In genomic region chr7:99409192-99409572, GRCh38 we compare ENCODE assay signal across 1 cellular context.
TF ChIP-seq lines count a peak whose summit lies in the region.

No MANE protein-coding gene starts in this region.

TF ChIP-seq in K562, 482 proteins besides CTCF, POLR2A, EP300 and RAD21 (continued from another document and continues in another):
- TF ChIP-seq ZNF407 (IDR thresholded peaks at IDR 0.05; ENCODE audit: low read depth): peak; percentile 46; the same call in 1 of the 2 replicates
- TF ChIP-seq BMI1 (IDR thresholded peaks at IDR 0.05; ENCODE audit: low read length): no peak
- no peak for TF ChIP-seq PHB (CRISPR knock-in tag; IDR thresholded peaks at IDR 0.05)
- peak; percentile 28 for TF ChIP-seq MTA2 (IDR thresholded peaks at IDR 0.05; ENCODE audit: low read depth)
- no peak for TF ChIP-seq ZSCAN32 (CRISPR knock-in tag; IDR thresholded peaks at IDR 0.05)
- TF ChIP-seq NFRKB (IDR thresholded peaks at IDR 0.05; ENCODE audit: low read depth): peak; percentile 67; the same call in 1 of the 2 replicates
- no peak for TF ChIP-seq EHMT2 (IDR thresholded peaks at IDR 0.05)
- no peak for TF ChIP-seq POLR2AphosphoS5 (IDR thresholded peaks at IDR 0.05; ENCODE audit: control insufficient read depth, insufficient read depth, low read depth, low read length)
- TF ChIP-seq, protein P1, sequence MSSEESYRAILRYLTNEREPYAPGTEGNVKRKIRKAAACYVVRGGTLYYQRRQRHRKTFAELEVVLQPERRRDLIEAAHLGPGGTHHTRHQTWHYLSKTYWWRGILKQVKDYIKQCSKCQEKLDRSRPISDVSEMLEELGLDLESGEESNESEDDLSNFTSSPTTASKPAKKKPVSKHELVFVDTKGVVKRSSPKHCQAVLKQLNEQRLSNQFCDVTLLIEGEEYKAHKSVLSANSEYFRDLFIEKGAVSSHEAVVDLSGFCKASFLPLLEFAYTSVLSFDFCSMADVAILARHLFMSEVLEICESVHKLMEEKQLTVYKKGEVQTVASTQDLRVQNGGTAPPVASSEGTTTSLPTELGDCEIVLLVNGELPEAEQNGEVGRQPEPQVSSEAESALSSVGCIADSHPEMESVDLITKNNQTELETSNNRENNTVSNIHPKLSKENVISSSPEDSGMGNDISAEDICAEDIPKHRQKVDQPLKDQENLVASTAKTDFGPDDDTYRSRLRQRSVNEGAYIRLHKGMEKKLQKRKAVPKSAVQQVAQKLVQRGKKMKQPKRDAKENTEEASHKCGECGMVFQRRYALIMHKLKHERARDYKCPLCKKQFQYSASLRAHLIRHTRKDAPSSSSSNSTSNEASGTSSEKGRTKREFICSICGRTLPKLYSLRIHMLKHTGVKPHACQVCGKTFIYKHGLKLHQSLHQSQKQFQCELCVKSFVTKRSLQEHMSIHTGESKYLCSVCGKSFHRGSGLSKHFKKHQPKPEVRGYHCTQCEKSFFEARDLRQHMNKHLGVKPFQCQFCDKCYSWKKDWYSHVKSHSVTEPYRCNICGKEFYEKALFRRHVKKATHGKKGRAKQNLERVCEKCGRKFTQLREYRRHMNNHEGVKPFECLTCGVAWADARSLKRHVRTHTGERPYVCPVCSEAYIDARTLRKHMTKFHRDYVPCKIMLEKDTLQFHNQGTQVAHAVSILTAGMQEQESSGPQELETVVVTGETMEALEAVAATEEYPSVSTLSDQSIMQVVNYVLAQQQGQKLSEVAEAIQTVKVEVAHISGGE (CRISPR knock-in tag; IDR thresholded peaks at IDR 0.05): no peak
- no peak for TF ChIP-seq PPARD (CRISPR knock-in tag; IDR thresholded peaks at IDR 0.05)
- no peak for TF ChIP-seq ZNF175 (CRISPR knock-in tag; IDR thresholded peaks at IDR 0.05; ENCODE audit: low read depth)
- no peak for TF ChIP-seq MECOM (CRISPR knock-in tag; IDR thresholded peaks at IDR 0.05)
- TF ChIP-seq ZBTB2 (IDR thresholded peaks at IDR 0.05): 0 out of 2 replicates have a peak, but pooled peaks have one; percentile 50
- TF ChIP-seq SRSF3 (IDR thresholded peaks at IDR 0.05; ENCODE audit: insufficient read depth, low read length): no peak
- TF ChIP-seq ZNF316 (IDR thresholded peaks at IDR 0.05): peak; percentile 26; the same call in 1 of the 2 replicates
- TF ChIP-seq SREBF2 (CRISPR knock-in tag; IDR thresholded peaks at IDR 0.05): no peak
- TF ChIP-seq MYNN (IDR thresholded peaks at IDR 0.05): no peak
- no peak for TF ChIP-seq MYNN (CRISPR knock-in tag; IDR thresholded peaks at IDR 0.05)
- TF ChIP-seq ZNF23 (CRISPR knock-in tag; IDR thresholded peaks at IDR 0.05): no peak
- no peak for TF ChIP-seq JUND (IDR thresholded peaks at IDR 0.05; ENCODE audit: borderline replicate concordance, low read depth, low read length)
- TF ChIP-seq JUND (tag; IDR thresholded peaks at IDR 0.05; ENCODE audit: borderline replicate concordance, low read depth, low read length): no peak
- no peak for TF ChIP-seq CEBPB (tag; IDR thresholded peaks at IDR 0.05)
- no peak for TF ChIP-seq NFYB (IDR thresholded peaks at IDR 0.05; ENCODE audit: extremely low read depth, insufficient read length)
- TF ChIP-seq, protein P2, sequence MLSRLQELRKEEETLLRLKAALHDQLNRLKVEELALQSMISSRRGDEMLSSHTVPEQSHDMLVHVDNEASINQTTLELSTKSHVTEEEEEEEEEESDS (CRISPR knock-in tag; IDR thresholded peaks at IDR 0.05): no peak
- no peak for TF ChIP-seq KDM2B (CRISPR knock-in tag; IDR thresholded peaks at IDR 0.05)
- no peak for TF ChIP-seq SRF (CRISPR knock-in tag; IDR thresholded peaks at IDR 0.05)
- TF ChIP-seq, protein P3, sequence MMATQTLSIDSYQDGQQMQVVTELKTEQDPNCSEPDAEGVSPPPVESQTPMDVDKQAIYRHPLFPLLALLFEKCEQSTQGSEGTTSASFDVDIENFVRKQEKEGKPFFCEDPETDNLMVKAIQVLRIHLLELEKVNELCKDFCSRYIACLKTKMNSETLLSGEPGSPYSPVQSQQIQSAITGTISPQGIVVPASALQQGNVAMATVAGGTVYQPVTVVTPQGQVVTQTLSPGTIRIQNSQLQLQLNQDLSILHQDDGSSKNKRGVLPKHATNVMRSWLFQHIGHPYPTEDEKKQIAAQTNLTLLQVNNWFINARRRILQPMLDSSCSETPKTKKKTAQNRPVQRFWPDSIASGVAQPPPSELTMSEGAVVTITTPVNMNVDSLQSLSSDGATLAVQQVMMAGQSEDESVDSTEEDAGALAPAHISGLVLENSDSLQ (IDR thresholded peaks at IDR 0.05): no peak
- TF ChIP-seq ZNF561 (CRISPR knock-in tag; conservative IDR thresholded peaks at IDR 0.05): no peak
- peak; percentile 42 to 63; a peak in 2 of 4 replicates for TF ChIP-seq SIN3A (IDR thresholded peaks at IDR 0.05; ENCODE audit: borderline replicate concordance in 2 of 2, control insufficient read depth in 1 of 2, low read depth in 2 of 2, low read length in 2 of 2)
- TF ChIP-seq KLF16 (IDR thresholded peaks at IDR 0.05): no peak
- TF ChIP-seq ZFP91 (CRISPR knock-in tag; IDR thresholded peaks at IDR 0.05): no peak
- no peak for TF ChIP-seq ZNF764 (CRISPR knock-in tag; IDR thresholded peaks at IDR 0.05; ENCODE audit: low read depth)
- TF ChIP-seq POLR2G (IDR thresholded peaks at IDR 0.05; ENCODE audit: low read depth, low read length): no peak
- TF ChIP-seq, protein P4, sequence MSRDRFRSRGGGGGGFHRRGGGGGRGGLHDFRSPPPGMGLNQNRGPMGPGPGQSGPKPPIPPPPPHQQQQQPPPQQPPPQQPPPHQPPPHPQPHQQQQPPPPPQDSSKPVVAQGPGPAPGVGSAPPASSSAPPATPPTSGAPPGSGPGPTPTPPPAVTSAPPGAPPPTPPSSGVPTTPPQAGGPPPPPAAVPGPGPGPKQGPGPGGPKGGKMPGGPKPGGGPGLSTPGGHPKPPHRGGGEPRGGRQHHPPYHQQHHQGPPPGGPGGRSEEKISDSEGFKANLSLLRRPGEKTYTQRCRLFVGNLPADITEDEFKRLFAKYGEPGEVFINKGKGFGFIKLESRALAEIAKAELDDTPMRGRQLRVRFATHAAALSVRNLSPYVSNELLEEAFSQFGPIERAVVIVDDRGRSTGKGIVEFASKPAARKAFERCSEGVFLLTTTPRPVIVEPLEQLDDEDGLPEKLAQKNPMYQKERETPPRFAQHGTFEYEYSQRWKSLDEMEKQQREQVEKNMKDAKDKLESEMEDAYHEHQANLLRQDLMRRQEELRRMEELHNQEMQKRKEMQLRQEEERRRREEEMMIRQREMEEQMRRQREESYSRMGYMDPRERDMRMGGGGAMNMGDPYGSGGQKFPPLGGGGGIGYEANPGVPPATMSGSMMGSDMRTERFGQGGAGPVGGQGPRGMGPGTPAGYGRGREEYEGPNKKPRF (IDR thresholded peaks at IDR 0.05; ENCODE audit: low read depth, low read length): no peak
- TF ChIP-seq HEY1 (CRISPR knock-in tag; IDR thresholded peaks at IDR 0.05; ENCODE audit: borderline replicate concordance): no peak
